1 cellular context compared by ENCODE assay signal in genomic region chrX:120560405-120560841, GRCh38.
TF ChIP-seq lines count a peak whose summit lies in the region.

No MANE protein-coding gene starts in this region.

TF ChIP-seq in HepG2, 621 proteins besides CTCF, POLR2A, EP300 and RAD21 (continued from another document):
- TF ChIP-seq ZNF18 (CRISPR knock-in tag; IDR thresholded peaks at IDR 0.05; ENCODE audit: insufficient replicate concordance) (no peak), PLRG1 (conservative IDR thresholded peaks at IDR 0.05) (no peak), YEATS4 (CRISPR knock-in tag; IDR thresholded peaks at IDR 0.05; ENCODE audit: borderline replicate concordance) (no peak), ZNF605 (CRISPR knock-in tag; IDR thresholded peaks at IDR 0.05) (no peak), ZNF691 (CRISPR knock-in tag; IDR thresholded peaks at IDR 0.05; ENCODE audit: borderline replicate concordance, low read depth) (no peak), ATF7 (IDR thresholded peaks at IDR 0.05) (no peak), ATF7 (CRISPR knock-in tag; IDR thresholded peaks at IDR 0.05) (no peak), GLI4 (CRISPR knock-in tag; IDR thresholded peaks at IDR 0.05; ENCODE audit: borderline replicate concordance) (0 out of 2 replicates have a peak, but pooled peaks have one; percentile 18), ARID4A (CRISPR knock-in tag; IDR thresholded peaks at IDR 0.05; ENCODE audit: borderline replicate concordance) (0 out of 2 replicates have a peak, but pooled peaks have one; percentile 47), ARNTL (CRISPR knock-in tag; IDR thresholded peaks at IDR 0.05) (0 out of 2 replicates have a peak, but pooled peaks have one; percentile 2), ZNF292 (CRISPR knock-in tag; IDR thresholded peaks at IDR 0.05; ENCODE audit: borderline replicate concordance, low read depth) (0 out of 2 replicates have a peak, but pooled peaks have one; percentile 72), NR3C1 (CRISPR knock-in tag; IDR thresholded peaks at IDR 0.05) (no peak), SP5 (CRISPR knock-in tag; IDR thresholded peaks at IDR 0.05; ENCODE audit: borderline replicate concordance, low read depth) (0 out of 2 replicates have a peak, but pooled peaks have one; percentile 14), GZF1 (CRISPR knock-in tag; IDR thresholded peaks at IDR 0.05) (no peak), ZNF704 (CRISPR knock-in tag; IDR thresholded peaks at IDR 0.05; ENCODE audit: borderline replicate concordance) (no peak), ZBTB38 (CRISPR knock-in tag; IDR thresholded peaks at IDR 0.05) (no peak), YEATS2 (CRISPR knock-in tag; IDR thresholded peaks at IDR 0.05; ENCODE audit: borderline replicate concordance) (no peak), ZBTB42 (CRISPR knock-in tag; IDR thresholded peaks at IDR 0.05) (no peak), CENPX (CRISPR knock-in tag; IDR thresholded peaks at IDR 0.05) (no peak), ZZZ3 (CRISPR knock-in tag; IDR thresholded peaks at IDR 0.05; ENCODE audit: borderline replicate concordance) (no peak), ZSCAN9 (CRISPR knock-in tag; IDR thresholded peaks at IDR 0.05; ENCODE audit: borderline replicate concordance) (no peak), MIER2 (CRISPR knock-in tag; IDR thresholded peaks at IDR 0.05) (no peak), THAP7 (CRISPR knock-in tag; IDR thresholded peaks at IDR 0.05) (no peak), ZNF414 (CRISPR knock-in tag; IDR thresholded peaks at IDR 0.05) (0 out of 2 replicates have a peak, but pooled peaks have one; percentile 5), NKX3-1 (CRISPR knock-in tag; IDR thresholded peaks at IDR 0.05) (no peak), GTF3A (CRISPR knock-in tag; conservative IDR thresholded peaks at IDR 0.05) (no peak), ZNF646 (CRISPR knock-in tag; IDR thresholded peaks at IDR 0.05) (no peak), JUNB (CRISPR knock-in tag; IDR thresholded peaks at IDR 0.05; ENCODE audit: borderline replicate concordance) (no peak)
